In the genomic region with DNA sequence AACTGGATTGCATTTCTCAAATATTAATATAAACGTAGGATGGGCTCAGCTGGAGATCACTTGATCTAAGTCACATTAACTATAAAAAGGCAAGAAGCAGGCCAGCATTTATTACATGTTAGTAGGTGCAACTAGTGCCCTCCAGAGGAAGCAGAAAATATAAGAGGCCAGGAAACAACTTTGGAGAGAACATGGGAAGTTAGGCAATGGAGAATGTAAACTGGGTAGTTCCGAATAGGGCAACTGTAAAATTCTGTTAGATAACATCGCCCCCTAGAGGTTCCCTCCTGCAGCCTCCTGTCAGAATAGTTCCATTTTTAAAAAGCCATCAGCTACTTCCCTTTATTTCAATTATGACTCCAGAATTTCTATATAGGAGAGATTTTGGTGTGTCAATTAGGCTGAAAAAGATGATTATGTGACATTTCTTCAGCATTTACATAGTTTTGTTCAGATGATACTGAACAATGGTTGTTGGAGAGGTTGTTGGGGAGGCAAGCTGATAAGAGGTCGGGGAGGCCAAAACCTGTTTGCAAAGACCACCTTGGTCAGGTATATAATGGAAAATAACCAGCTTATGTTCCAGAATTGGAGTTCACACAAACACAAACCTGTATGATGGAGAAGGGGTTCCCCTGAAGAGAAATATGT, we compare ENCODE assay signal across 8 cellular contexts. TPM values are rescaled to one million over a fixed set of nuclear protein-coding genes. Genes with fewer than 3 reads are reported as not detected.
A peak's percentile ranks its signal among the peaks of the same experiment; 100 is the strongest.
DNase-seq lines count a peak whose midpoint lies in the region; ATAC-seq and TF ChIP-seq lines count a peak whose summit lies in the region.

No MANE protein-coding gene starts in this region.

- peak; percentile 95 to 96 for ATAC-seq in left cardiac atrium

- H3K9me3 ChIP-seq in HEK293 (ENCODE audit: control insufficient read depth, insufficient read depth, low read depth, low read length), result no peaks in the 10 kb centered on the region

- DNase-seq in GDM1 (lab: John Stamatoyannopoulos, UW), result peak; percentile 73
- peak; percentile 22 for DNase-seq in NCI-H1048 (lab: John Stamatoyannopoulos, UW)
- peak; percentile 79 for DNase-seq in SIG-M5 (lab: John Stamatoyannopoulos, UW)
- peak; percentile 90 for DNase-seq in amniotic epithelial cell (ENCODE audit: low read depth)
- peak; percentile 32 for DNase-seq in left cardiac atrium
- peak; percentile 76 for DNase-seq in retinal pigment epithelial cell (ENCODE audit: low read depth)
- no peak for DNase-seq in cerebellar nuclear complex (lab: John Stamatoyannopoulos, UW)

- POLR2A ChIA-PET in HEK293 (lab: Yijun Ruan, JAX), result interaction anchor here (0.6 to 3.3 kb wide), 4 partner anchors 77 to 348 kb away, joined by 3 to 17 read pairs (median 8); a partner anchor contains a TSS

- no peaks in the 10 kb centered on the region for H3K36me3 ChIP-seq in HEK293 (ENCODE audit: control insufficient read depth in 2 of 2, insufficient read depth in 1 of 2, low read length in 2 of 2)

- intact Hi-C loops in left cardiac atrium (cut with DNase I), result loop anchor here (5.0 to 10.0 kb wide), 3 partner anchors 155 to 283 kb away; no protein-coding TSS in a partner anchor

- no peaks in the 10 kb centered on the region for H3K4me1 ChIP-seq in HEK293 (ENCODE audit: control insufficient read depth, insufficient read depth, low read length)

- TF ChIP-seq CTCF in HEK293 (tag by site-specific recombination; IDR thresholded peaks at IDR 0.05) (peak; percentile 86), retinal pigment epithelial cell (conservative IDR thresholded peaks at IDR 0.05; ENCODE audit: low read depth, low read length) (peak; percentile 88)

- H3K4me3 ChIP-seq in HEK293 (ENCODE audit: low read depth, low read length) (no peak overlapping the region), retinal pigment epithelial cell (ENCODE audit: low read length) (no peak overlapping the region)

- CTCF ChIA-PET in HEK293 (lab: Yijun Ruan, JAX), result interaction anchor here (0.6 to 7.0 kb wide), 86 partner anchors 9 to 598 kb away, joined by 3 to 63 read pairs (median 5); a partner anchor contains a TSS

- H3K27ac ChIP-seq in HEK293 (ENCODE audit: extremely low read depth, low read depth, low read length), result no peak overlapping the region

TF ChIP-seq in HEK293, 187 proteins besides CTCF, POLR2A, EP300 and RAD21 (continues in another document):
- TF ChIP-seq, protein P1, sequence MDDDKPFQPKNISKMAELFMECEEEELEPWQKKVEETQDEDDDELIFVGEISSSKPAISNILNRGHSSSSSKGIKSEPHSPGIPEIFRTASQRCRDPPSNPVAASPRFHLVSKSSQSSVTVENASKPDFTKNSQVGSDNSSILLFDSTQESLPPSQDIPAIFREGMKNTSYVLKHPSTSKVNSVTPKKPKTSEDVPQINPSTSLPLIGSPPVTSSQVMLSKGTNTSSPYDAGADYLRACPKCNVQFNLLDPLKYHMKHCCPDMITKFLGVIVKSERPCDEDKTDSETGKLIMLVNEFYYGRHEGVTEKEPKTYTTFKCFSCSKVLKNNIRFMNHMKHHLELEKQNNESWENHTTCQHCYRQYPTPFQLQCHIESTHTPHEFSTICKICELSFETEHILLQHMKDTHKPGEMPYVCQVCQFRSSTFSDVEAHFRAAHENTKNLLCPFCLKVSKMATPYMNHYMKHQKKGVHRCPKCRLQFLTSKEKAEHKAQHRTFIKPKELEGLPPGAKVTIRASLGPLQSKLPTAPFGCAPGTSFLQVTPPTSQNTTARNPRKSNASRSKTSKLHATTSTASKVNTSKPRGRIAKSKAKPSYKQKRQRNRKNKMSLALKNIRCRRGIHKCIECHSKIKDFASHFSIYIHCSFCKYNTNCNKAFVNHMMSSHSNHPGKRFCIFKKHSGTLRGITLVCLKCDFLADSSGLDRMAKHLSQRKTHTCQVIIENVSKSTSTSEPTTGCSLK (tag by site-specific recombination; IDR thresholded peaks at IDR 0.05), result no peak
- TF ChIP-seq ZNF169 (tag by site-specific recombination; IDR thresholded peaks at IDR 0.05) (no peak), ZNF146 (tag by site-specific recombination; IDR thresholded peaks at IDR 0.05) (no peak), ZNF223 (tag by site-specific recombination; IDR thresholded peaks at IDR 0.05) (no peak), ZNF335 (tag by site-specific recombination; conservative IDR thresholded peaks at IDR 0.05) (peak; percentile 47)
- TF ChIP-seq, protein P2, sequence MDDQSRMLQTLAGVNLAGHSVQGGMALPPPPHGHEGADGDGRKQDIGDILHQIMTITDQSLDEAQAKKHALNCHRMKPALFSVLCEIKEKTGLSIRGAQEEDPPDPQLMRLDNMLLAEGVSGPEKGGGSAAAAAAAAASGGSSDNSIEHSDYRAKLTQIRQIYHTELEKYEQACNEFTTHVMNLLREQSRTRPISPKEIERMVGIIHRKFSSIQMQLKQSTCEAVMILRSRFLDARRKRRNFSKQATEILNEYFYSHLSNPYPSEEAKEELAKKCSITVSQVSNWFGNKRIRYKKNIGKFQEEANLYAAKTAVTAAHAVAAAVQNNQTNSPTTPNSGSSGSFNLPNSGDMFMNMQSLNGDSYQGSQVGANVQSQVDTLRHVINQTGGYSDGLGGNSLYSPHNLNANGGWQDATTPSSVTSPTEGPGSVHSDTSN (CRISPR knock-in tag; IDR thresholded peaks at IDR 0.05), result no peak
- TF ChIP-seq, protein P3, sequence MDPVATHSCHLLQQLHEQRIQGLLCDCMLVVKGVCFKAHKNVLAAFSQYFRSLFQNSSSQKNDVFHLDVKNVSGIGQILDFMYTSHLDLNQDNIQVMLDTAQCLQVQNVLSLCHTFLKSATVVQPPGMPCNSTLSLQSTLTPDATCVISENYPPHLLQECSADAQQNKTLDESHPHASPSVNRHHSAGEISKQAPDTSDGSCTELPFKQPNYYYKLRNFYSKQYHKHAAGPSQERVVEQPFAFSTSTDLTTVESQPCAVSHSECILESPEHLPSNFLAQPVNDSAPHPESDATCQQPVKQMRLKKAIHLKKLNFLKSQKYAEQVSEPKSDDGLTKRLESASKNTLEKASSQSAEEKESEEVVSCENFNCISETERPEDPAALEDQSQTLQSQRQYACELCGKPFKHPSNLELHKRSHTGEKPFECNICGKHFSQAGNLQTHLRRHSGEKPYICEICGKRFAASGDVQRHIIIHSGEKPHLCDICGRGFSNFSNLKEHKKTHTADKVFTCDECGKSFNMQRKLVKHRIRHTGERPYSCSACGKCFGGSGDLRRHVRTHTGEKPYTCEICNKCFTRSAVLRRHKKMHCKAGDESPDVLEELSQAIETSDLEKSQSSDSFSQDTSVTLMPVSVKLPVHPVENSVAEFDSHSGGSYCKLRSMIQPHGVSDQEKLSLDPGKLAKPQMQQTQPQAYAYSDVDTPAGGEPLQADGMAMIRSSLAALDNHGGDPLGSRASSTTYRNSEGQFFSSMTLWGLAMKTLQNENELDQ (tag by site-specific recombination; IDR thresholded peaks at IDR 0.05; ENCODE audit: low read depth), result no peak
- TF ChIP-seq, protein P4, sequence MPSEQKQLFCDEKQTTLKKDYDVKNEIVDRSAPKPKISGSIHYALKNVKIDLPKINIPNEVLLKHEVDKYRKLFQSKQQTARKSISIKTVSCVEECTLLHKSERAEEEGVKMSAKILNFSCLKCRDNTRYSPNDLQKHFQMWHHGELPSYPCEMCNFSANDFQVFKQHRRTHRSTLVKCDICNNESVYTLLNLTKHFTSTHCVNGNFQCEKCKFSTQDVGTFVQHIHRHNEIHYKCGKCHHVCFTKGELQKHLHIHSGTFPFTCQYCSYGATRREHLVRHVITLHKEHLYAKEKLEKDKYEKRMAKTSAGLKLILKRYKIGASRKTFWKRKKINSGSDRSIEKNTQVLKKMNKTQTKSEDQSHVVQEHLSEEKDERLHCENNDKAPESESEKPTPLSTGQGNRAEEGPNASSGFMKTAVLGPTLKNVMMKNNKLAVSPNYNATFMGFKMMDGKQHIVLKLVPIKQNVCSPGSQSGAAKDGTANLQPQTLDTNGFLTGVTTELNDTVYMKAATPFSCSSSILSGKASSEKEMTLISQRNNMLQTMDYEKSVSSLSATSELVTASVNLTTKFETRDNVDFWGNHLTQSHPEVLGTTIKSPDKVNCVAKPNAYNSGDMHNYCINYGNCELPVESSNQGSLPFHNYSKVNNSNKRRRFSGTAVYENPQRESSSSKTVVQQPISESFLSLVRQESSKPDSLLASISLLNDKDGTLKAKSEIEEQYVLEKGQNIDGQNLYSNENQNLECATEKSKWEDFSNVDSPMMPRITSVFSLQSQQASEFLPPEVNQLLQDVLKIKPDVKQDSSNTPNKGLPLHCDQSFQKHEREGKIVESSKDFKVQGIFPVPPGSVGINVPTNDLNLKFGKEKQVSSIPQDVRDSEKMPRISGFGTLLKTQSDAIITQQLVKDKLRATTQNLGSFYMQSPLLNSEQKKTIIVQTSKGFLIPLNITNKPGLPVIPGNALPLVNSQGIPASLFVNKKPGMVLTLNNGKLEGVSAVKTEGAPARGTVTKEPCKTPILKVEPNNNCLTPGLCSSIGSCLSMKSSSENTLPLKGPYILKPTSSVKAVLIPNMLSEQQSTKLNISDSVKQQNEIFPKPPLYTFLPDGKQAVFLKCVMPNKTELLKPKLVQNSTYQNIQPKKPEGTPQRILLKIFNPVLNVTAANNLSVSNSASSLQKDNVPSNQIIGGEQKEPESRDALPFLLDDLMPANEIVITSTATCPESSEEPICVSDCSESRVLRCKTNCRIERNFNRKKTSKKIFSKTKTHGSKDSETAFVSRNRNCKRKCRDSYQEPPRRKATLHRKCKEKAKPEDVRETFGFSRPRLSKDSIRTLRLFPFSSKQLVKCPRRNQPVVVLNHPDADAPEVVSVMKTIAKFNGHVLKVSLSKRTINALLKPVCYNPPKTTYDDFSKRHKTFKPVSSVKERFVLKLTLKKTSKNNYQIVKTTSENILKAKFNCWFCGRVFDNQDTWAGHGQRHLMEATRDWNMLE (tag by site-specific recombination; conservative IDR thresholded peaks at IDR 0.05; ENCODE audit: low read depth), result peak; percentile 42; the same call in 1 of the 2 replicates
- TF ChIP-seq, protein P5, sequence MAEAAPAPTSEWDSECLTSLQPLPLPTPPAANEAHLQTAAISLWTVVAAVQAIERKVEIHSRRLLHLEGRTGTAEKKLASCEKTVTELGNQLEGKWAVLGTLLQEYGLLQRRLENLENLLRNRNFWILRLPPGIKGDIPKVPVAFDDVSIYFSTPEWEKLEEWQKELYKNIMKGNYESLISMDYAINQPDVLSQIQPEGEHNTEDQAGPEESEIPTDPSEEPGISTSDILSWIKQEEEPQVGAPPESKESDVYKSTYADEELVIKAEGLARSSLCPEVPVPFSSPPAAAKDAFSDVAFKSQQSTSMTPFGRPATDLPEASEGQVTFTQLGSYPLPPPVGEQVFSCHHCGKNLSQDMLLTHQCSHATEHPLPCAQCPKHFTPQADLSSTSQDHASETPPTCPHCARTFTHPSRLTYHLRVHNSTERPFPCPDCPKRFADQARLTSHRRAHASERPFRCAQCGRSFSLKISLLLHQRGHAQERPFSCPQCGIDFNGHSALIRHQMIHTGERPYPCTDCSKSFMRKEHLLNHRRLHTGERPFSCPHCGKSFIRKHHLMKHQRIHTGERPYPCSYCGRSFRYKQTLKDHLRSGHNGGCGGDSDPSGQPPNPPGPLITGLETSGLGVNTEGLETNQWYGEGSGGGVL (tag by site-specific recombination; IDR thresholded peaks at IDR 0.05), result no peak

RNA-seq across cellular contexts. Expression of a gene that starts 22.4 kb away (rescaled TPM):
- 1 to 10 TPM; 1.2 to 1.6 TPM for total RNA-seq in left cardiac atrium

Comparison
In these comparisons a context has a peak if more than half of its experiments do, and no peak if none do; other contexts are left out.
1. DNase-seq: peak in GDM1 (single experiment), NCI-H1048 (single experiment), SIG-M5 (single experiment), amniotic epithelial cell (single experiment), left cardiac atrium (single experiment) and retinal pigment epithelial cell (single experiment); none in cerebellar nuclear complex (0 of 2).